8 cellular contexts compared by ENCODE assay signal in the genomic region with DNA sequence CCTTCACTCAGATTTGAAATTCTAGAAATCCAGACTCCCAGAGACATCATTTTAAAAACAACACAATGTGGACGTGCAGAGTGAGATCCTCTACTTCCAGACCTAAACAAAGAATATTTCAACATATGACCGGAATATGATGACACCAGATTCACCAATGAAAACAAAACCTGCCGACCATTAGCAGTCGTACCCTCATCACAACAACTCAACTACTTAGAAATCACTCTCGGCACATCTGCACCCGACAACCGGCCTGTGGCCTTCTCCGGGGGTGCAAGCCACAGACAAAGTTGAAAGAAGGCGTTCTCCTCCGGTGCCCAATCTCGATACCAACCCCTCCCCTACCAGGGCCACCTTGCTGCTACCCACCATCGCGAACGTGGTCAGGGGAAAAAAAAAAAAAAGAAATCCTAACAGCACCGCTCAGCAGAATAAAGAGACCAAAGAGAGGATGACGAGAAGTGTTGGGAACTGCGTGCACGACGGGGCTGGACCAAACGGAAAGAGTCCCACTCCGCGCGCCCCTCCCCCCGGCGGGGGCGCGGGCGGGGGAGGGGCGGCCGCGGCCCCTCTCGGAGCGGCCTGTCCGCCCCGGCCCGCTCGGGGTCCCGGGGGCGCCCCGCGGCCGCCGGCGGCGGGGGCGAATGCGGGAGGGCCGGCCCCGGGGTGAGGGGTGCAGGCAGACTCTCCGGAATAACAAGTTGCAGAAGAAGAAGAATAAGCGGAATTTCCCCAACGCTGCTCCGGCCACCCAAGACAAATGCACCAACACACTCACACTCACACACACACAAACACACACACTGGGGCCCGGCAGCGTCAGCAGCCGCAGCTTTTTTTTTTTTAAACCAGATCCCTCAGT. TPM values are rescaled to one million over a fixed set of nuclear protein-coding genes. Genes with fewer than 3 reads are reported as not detected.
DNase-seq lines count a peak whose midpoint lies in the region; ATAC-seq and TF ChIP-seq lines count a peak whose summit lies in the region.

No MANE protein-coding gene starts in this region.

- H2BK15ac ChIP-seq in IMR-90 (ENCODE audit: low read depth, low read length) = peak overlapping the region; percentile 47; the same call in 1 of the 3 replicates

- dilution Hi-C loops in IMR-90 (cut with HindIII; ENCODE audit: low sequenced_read_pairs, unreplicated experiment) = no loop called here

- peak; percentile 73 for DNase-seq in DMS 273 (lab: John Stamatoyannopoulos, UW; ENCODE audit: unreplicated experiment)
- no peak for DNase-seq in DMS 273 treated with DMSO at 0.1 percent for 48 hours (lab: John Stamatoyannopoulos, UW)
- DNase-seq in IMR-90 = peak; percentile 74
- DNase-seq in SK-N-SH = peak; percentile 70
- DNase-seq in adrenal gland = peak; percentile 65 to 77 (median 73)
- peak; percentile 65 for DNase-seq in left ventricle myocardium superior
- peak; percentile 42 for DNase-seq in putamen (ENCODE audit: low spot score)

- peaks cover 50% of the 10 kb centered on the region for H3K79me2 ChIP-seq in SK-N-SH (ENCODE audit: insufficient read depth)

- peak overlapping the region; percentile 83 for H2AK9ac ChIP-seq in IMR-90 (replicated peaks; ENCODE audit: low read depth, low read length, poor library complexity)

- peak overlapping the region; percentile 83 for H3K18ac ChIP-seq in IMR-90 (ENCODE audit: low read depth, low read length)

- H2BK5ac ChIP-seq in IMR-90 (ENCODE audit: low read depth, low read length, poor library complexity, severe bottlenecking) = peak overlapping the region; percentile 93

- H3K56ac ChIP-seq in IMR-90 (ENCODE audit: extremely low read depth, insufficient read depth, low read length) = peak overlapping the region; percentile 41; the same call in 1 of the 2 replicates

- H3K27ac ChIP-seq in IMR-90 (ENCODE audit: insufficient read depth, low read length) = peak overlapping the region; percentile 86
- H3K27ac ChIP-seq in SK-N-SH (ENCODE audit: low read depth in 2 of 2, low read length in 1 of 2) = peak overlapping the region; percentile 70 to 98
- H3K27ac ChIP-seq in adrenal gland = peak overlapping the region; percentile 77 to 99 (median 90)

- H2BK120ac ChIP-seq in IMR-90 (ENCODE audit: low read depth, low read length) = peak overlapping the region; percentile 73

- peak overlapping the region; percentile 24; the same call in 1 of the 2 replicates for H2BK20ac ChIP-seq in IMR-90 (ENCODE audit: low read depth, low read length)

- H3K4me1 ChIP-seq in IMR-90 (ENCODE audit: control insufficient read depth, insufficient read depth, low read length) = no peaks in the 10 kb centered on the region
- peaks cover 19 to 45% of the 10 kb centered on the region in 2 experiments; a peak in 3 of 4 replicates for H3K4me1 ChIP-seq in SK-N-SH (ENCODE audit: control insufficient read depth in 1 of 2, insufficient read depth in 2 of 2, low read depth in 1 of 2, low read length in 1 of 2)
- H3K4me1 ChIP-seq in adrenal gland (replicated peaks in 1 of 2) = peaks cover 29 to 52% of the 10 kb centered on the region in 2 donors

- H3K27me3 ChIP-seq in IMR-90 (ENCODE audit: control insufficient read depth, insufficient read depth, low read length) (no peaks in the 10 kb centered on the region), SK-N-SH (ENCODE audit: insufficient read depth) (no peaks in the 10 kb centered on the region), adrenal gland (no peaks in the 10 kb centered on the region)

- no peaks in the 10 kb centered on the region for H3K36me3 ChIP-seq in IMR-90 (ENCODE audit: control insufficient read depth, insufficient read depth, low read length)
- no peaks in the 10 kb centered on the region for H3K36me3 ChIP-seq in SK-N-SH (replicated peaks in 1 of 2; ENCODE audit: control insufficient read depth in 1 of 2, insufficient read depth in 2 of 2, low read length in 1 of 2)
- no peaks in the 10 kb centered on the region for H3K36me3 ChIP-seq in adrenal gland (replicated peaks in 1 of 2)

- 0 out of 2 replicates have a peak, but pooled peaks cover 2% of the 10 kb centered on the region for H3K9me1 ChIP-seq in IMR-90 (ENCODE audit: insufficient read depth, low read length)

- peaks cover 24% of the 10 kb centered on the region for H3F3A ChIP-seq in SK-N-SH (replicated peaks; ENCODE audit: insufficient read depth)

- no peak for TF ChIP-seq EP300 in SK-N-SH (IDR thresholded peaks at IDR 0.05; ENCODE audit: borderline replicate concordance in 1 of 2, low read depth in 1 of 2, low read length in 1 of 2)

- CTCF ChIA-PET in IMR-90 (lab: Yijun Ruan, JAX) = interaction anchor here (0.6 kb wide), 1 partner anchor 107 kb away, joined by 8 read pairs; no protein-coding TSS in a partner anchor
- CTCF ChIA-PET in SK-N-SH (lab: Yijun Ruan, JAX) = interaction anchor here (1.6 to 2.3 kb wide), 2 partner anchors 15 to 154 kb away, joined by 6 to 7 read pairs; no protein-coding TSS in a partner anchor

- H2AK5ac ChIP-seq in IMR-90 (ENCODE audit: low read depth, low read length) = peak overlapping the region; percentile 9; the same call in 1 of the 2 replicates

- peak overlapping the region; percentile 96 for H3K4me2 ChIP-seq in IMR-90 (ENCODE audit: low read depth, low read length)
- peak overlapping the region; percentile 87 for H3K4me2 ChIP-seq in SK-N-SH

- TF ChIP-seq CTCF in IMR-90 (conservative IDR thresholded peaks at IDR 0.05; ENCODE audit: low read depth, low read length) (no peak), SK-N-SH (IDR thresholded peaks at IDR 0.05) (no peak), adrenal gland (IDR thresholded peaks at IDR 0.05) (no peak)

- BruUV-seq in IMR-90 (replicated peaks; lab: Mats Ljungman, UMichigan) = no TSS peak

- ATAC-seq in IMR-90 (ENCODE audit: low read depth) (no peak; the same call in 1 of the 2 replicates), left ventricle myocardium superior (peak; percentile 20), HG03097 (IDR thresholded peaks at IDR 0.05; ENCODE audit: low FRiP score, unreplicated experiment) (no peak)

- peak overlapping the region; percentile 94 for H3K14ac ChIP-seq in IMR-90 (replicated peaks; ENCODE audit: low read depth, low read length)

- peak overlapping the region; percentile 68 for H3K4me3 ChIP-seq in IMR-90 (ENCODE audit: insufficient read depth, low read depth, low read length)
- H3K4me3 ChIP-seq in SK-N-SH (ENCODE audit: low read depth in 2 of 2, low read length in 1 of 2) = peak overlapping the region; percentile 70 to 74
- peak overlapping the region in 3 of 4 donors; percentile 40 to 93 (median 73) for H3K4me3 ChIP-seq in adrenal gland

- POLR2A ChIA-PET in IMR-90 (lab: Charles Lee; ENCODE audit: unreplicated experiment) = interaction anchor here (0.6 kb wide), 1 partner anchor 168 kb away, joined by 5 read pairs; no protein-coding TSS in a partner anchor
- POLR2A ChIA-PET in SK-N-SH (lab: Yijun Ruan, JAX) = interaction anchor here (0.6 kb wide), 1 partner anchor 229 kb away, joined by 3 read pairs; no protein-coding TSS in a partner anchor

- TF ChIP-seq RAD21 in IMR-90 (IDR thresholded peaks at IDR 0.05; ENCODE audit: low read length) (no peak; the same call in 1 of the 2 replicates), SK-N-SH (IDR thresholded peaks at IDR 0.05; ENCODE audit: low read length) (no peak)

- peak overlapping the region; percentile 81 for H3K4ac ChIP-seq in IMR-90 (ENCODE audit: low read depth, low read length)

- peak overlapping the region; percentile 84 for H2AFZ ChIP-seq in IMR-90 (replicated peaks; ENCODE audit: low read length, poor library complexity)
- peak overlapping the region; percentile 77 for H2AFZ ChIP-seq in SK-N-SH (ENCODE audit: low read depth)

- peak; percentile 25; the same call in 1 of the 2 replicates for TF ChIP-seq POLR2A in IMR-90 (IDR thresholded peaks at IDR 0.05; ENCODE audit: low read depth, low read length)
- peak in 1 of 2 donors; percentile 30 for TF ChIP-seq POLR2A in adrenal gland (IDR thresholded peaks at IDR 0.05)

- H3K9me3 ChIP-seq in IMR-90 (ENCODE audit: control insufficient read depth, insufficient read depth, low read length) = no peaks in the 10 kb centered on the region
- no peaks in the 10 kb centered on the region for H3K9me3 ChIP-seq in SK-N-SH
- no peaks in the 10 kb centered on the region for H3K9me3 ChIP-seq in adrenal gland (replicated peaks in 1 of 3)

- peak overlapping the region; percentile 80 for H3K23ac ChIP-seq in IMR-90 (ENCODE audit: low read depth, low read length)

- H3K9me2 ChIP-seq in SK-N-SH = no peaks in the 10 kb centered on the region

- H3K9ac ChIP-seq in IMR-90 (ENCODE audit: low read depth, low read length) (peak overlapping the region; percentile 87), SK-N-SH (peak overlapping the region; percentile 76)

- peaks cover 20% of the 10 kb centered on the region; the same call in 1 of the 2 replicates for H4K20me1 ChIP-seq in IMR-90 (ENCODE audit: insufficient read depth, low read length)
- H4K20me1 ChIP-seq in SK-N-SH (ENCODE audit: insufficient read depth) = peaks cover 41% of the 10 kb centered on the region

- in situ Hi-C loops in IMR-90 (cut with MboI; ENCODE audit: low sequenced_read_pairs) = loop anchor here (25.0 kb wide), 1 partner anchor 193 kb away; no protein-coding TSS in a partner anchor

- peak overlapping the region; percentile 62; the same call in 1 of the 2 replicates for H4K5ac ChIP-seq in IMR-90 (ENCODE audit: low read depth, low read length)

- H3K79me1 ChIP-seq in IMR-90 (ENCODE audit: low read depth in 1 of 2, low read length in 2 of 2) = peaks cover 4 to 22% of the 10 kb centered on the region in 2 experiments; a peak in 3 of 4 replicates

- no CpG with 5 or more reads among the region's 56 CpGs for WGBS in IMR-90 (ENCODE audit: extremely low coverage in 2 of 2, insufficient read length in 1 of 2), 2 experiments
- WGBS in SK-N-SH (ENCODE audit: low lambda C conversion rate) = 2% methylated on average over 47 of the region's 56 CpGs
- WGBS in adrenal gland, 4 donors = 1% methylated on average over 22 to 56 of the region's 56 CpGs

- intact Hi-C loops in IMR-90 (cut with micrococcal nuclease) = loop anchor here (2.0 to 5.0 kb wide), 6 partner anchors 42 to 188 kb away; no protein-coding TSS in a partner anchor
- intact Hi-C loops in adrenal gland (cut with DNase I) = loop anchor here in 1 of 2 donors (10.0 kb wide), 1 partner anchor 115 kb away; no protein-coding TSS in a partner anchor
- intact Hi-C loops in left ventricle myocardium superior (cut with micrococcal nuclease) = no loop called here

- H4K91ac ChIP-seq in IMR-90 (ENCODE audit: insufficient read depth, low read depth, low read length) = peak overlapping the region; percentile 63

- peak overlapping the region in 1 of 2 experiments; percentile 63; a peak in 2 of 4 replicates for H4K8ac ChIP-seq in IMR-90 (ENCODE audit: low read depth in 2 of 2, low read length in 2 of 2)

RNA-seq across cellular contexts. Expression of a gene that starts 1.7 kb away (rescaled TPM):
- total RNA-seq in IMR-90 (2012; rRNA removed) (9.0 and 9.7 TPM in 2 replicates), adrenal gland (10 to 100 TPM; 28.4 to 85.1 (median 50.7) TPM), left ventricle myocardium superior (36.2 TPM)
- polyA plus RNA-seq in IMR-90 (2012; rRNA removed) (20.6 and 23.6 TPM in 2 replicates), SK-N-SH (2012; rRNA removed) (18.8 and 20.9 TPM in 2 replicates), adrenal gland (10 to 100 TPM; 28.9 to 48.7 (median 38.4) TPM)
- polyA plus RNA-seq in IMR-90 (2012; cell fraction: cytosol; rRNA removed) = 10.6 and 13.2 TPM in 2 replicates
- 32.8 and 122 TPM in 2 replicates for polyA plus RNA-seq in IMR-90 (2012; cell fraction: nucleus; rRNA removed; ENCODE audit: low replicate concordance)
- polyA plus RNA-seq in SK-N-SH (2012; cell fraction: cytosol; rRNA removed) = 14.3 and 16.7 TPM in 2 replicates
- polyA plus RNA-seq in SK-N-SH (2012; cell fraction: nucleus; rRNA removed) = 59.1 and 60.8 TPM in 2 replicates
